15 cellular contexts compared by ENCODE assay signal in genomic region chr19:38308006-38308766, GRCh38. TPM values are rescaled to one million over a fixed set of nuclear protein-coding genes. Genes with fewer than 3 reads are reported as not detected.
"Had no signal": no experiment of that assay in that cellular context is flagged by ENCODE, and none has a peak within 500 bp of the region (broad histone marks: within the 10 kb centered on the region; RNA-seq: fewer than 3 reads in every experiment).

No MANE protein-coding gene starts in this region.

- ATAC-seq: gastroesophageal sphincter, left colon, sciatic nerve had no signal

- H3K27me3 ChIP-seq: brain microvascular endothelial cell, gastroesophageal sphincter, ovary had no signal

- DNase-seq: activated CD4-positive, alpha-beta memory T cell treated with anti-CD3 and anti-CD28 coated beads, Interleukin-2, amount 10 ng/mL, durations not matched to agents 7 days and 5 days; activated CD4-positive, alpha-beta T cell treated with anti-CD3 and anti-CD28 coated beads for 4 hours; activated gamma-delta T cell; activated naive CD8-positive, alpha-beta T cell treated with anti-CD3 and anti-CD28 coated beads for 36 hours; activated T-cell treated with anti-CD3 and anti-CD28 coated beads, Interleukin-2, amount 50 U/mL, for 48 hours; brain microvascular endothelial cell; effector memory CD4-positive, alpha-beta T cell; left colon; naive B cell; ovary had no signal

- H3K4me3 ChIP-seq: gastroesophageal sphincter, lung, neural progenitor cell, ovary, thoracic aorta had no signal

- H3K4me1 ChIP-seq: gastroesophageal sphincter had no signal

- H3K36me3 ChIP-seq: neural progenitor cell, ovary had no signal

- H3K9me3 ChIP-seq: gastroesophageal sphincter, ovary, thoracic aorta had no signal

- H3K4me2 ChIP-seq: neural progenitor cell had no signal

- H3K9ac ChIP-seq: neural progenitor cell had no signal

- H3K27ac ChIP-seq: brain microvascular endothelial cell, gastroesophageal sphincter, neural progenitor cell, ovary, thoracic aorta had no signal

- H2AFZ ChIP-seq: neural progenitor cell had no signal

RNA-seq across cellular contexts. Expression of gene C19orf33, which starts 4.1 kb away (rescaled TPM):
- total RNA-seq: activated naive CD8-positive, alpha-beta T cell treated with anti-CD3 and anti-CD28 coated beads for 36 hours had no signal
